Comparison of ENCODE assay signal across 25 cellular contexts in genomic region chr4:24896056-24896455, GRCh38. TPM values are rescaled to one million over a fixed set of nuclear protein-coding genes. Genes with fewer than 3 reads are reported as not detected.
"Had no signal": no experiment of that assay in that cellular context is flagged by ENCODE, and none has a peak within 500 bp of the region (broad histone marks: within the 10 kb centered on the region; RNA-seq: fewer than 3 reads in every experiment).

No MANE protein-coding gene starts in this region.

- H3K36me3 Mint-ChIP-seq: activated CD8-positive, alpha-beta memory T cell treated with anti-CD3 and anti-CD28 coated beads, Interleukin-2, amount 10 ng/mL, durations not matched to agents 7 days and 5 days; activated naive CD4-positive, alpha-beta T cell treated with anti-CD3 and anti-CD28 coated beads, Interleukin-2, amount 50 U/mL, for 72 hours; stimulated activated effector memory CD8-positive, alpha-beta T cell treated with anti-CD3 and anti-CD28 coated beads, Interleukin-12 subunit alpha, Interleukin-12 subunit beta, amount 100 ng/mL, for 72 hours had no signal

- H3K4me1 Mint-ChIP-seq: activated CD4-positive, alpha-beta T cell treated with anti-CD3 and anti-CD28 coated beads for 36 hours; activated CD8-positive, alpha-beta memory T cell treated with anti-CD3 and anti-CD28 coated beads, Interleukin-2, amount 10 ng/mL, durations not matched to agents 7 days and 5 days; central memory CD8-positive, alpha-beta T cell; nephron; stimulated activated effector memory CD8-positive, alpha-beta T cell treated with anti-CD3 and anti-CD28 coated beads, Interleukin-12 subunit alpha, Interleukin-12 subunit beta, amount 100 ng/mL, for 72 hours had no signal

- H3K27me3 Mint-ChIP-seq: activated CD8-positive, alpha-beta memory T cell treated with anti-CD3 and anti-CD28 coated beads, Interleukin-2, amount 10 ng/mL, durations not matched to agents 7 days and 5 days; central memory CD8-positive, alpha-beta T cell; stimulated activated naive CD8-positive, alpha-beta T cell treated with anti-CD3 and anti-CD28 coated beads, Interleukin-15, Interleukin-2, amounts not matched to agents 100 ng/mL and 50 ng/mL, for 24 hours had no signal

- H3K27me3 ChIP-seq: gastrocnemius medialis, hepatocyte, neutrophil, right lobe of liver, upper lobe of right lung had no signal

- H3K9me3 ChIP-seq: gastrocnemius medialis, neutrophil, right lobe of liver, upper lobe of right lung had no signal

- H3K36me3 ChIP-seq: gastrocnemius medialis, neutrophil, right lobe of liver had no signal

- ATAC-seq: activated CD4-positive, alpha-beta T cell treated with anti-CD3 and anti-CD28 coated beads for 36 hours; activated CD8-positive, alpha-beta memory T cell treated with anti-CD3 and anti-CD28 coated beads, Interleukin-2, amount 10 ng/mL, durations not matched to agents 7 days and 5 days; activated CD8-positive, alpha-beta T cell treated with anti-CD3 and anti-CD28 coated beads, Interleukin-2, amount 10 ng/mL, durations not matched to agents 7 days and 5 days; activated naive CD4-positive, alpha-beta T cell treated with anti-CD3 and anti-CD28 coated beads, Interleukin-2, amount 50 U/mL, for 72 hours; gastrocnemius medialis; left ventricle myocardium superior; right lobe of liver; stimulated activated effector memory CD8-positive, alpha-beta T cell treated with anti-CD3 and anti-CD28 coated beads, Interleukin-12 subunit alpha, Interleukin-12 subunit beta, amount 100 ng/mL, for 72 hours; upper lobe of right lung had no signal

- H3K4me3 ChIP-seq: gastrocnemius medialis, hepatocyte, right lobe of liver, upper lobe of right lung had no signal

- H3K27ac Mint-ChIP-seq: activated CD4-positive, alpha-beta T cell treated with anti-CD3 and anti-CD28 coated beads for 36 hours; activated CD8-positive, alpha-beta memory T cell treated with anti-CD3 and anti-CD28 coated beads, Interleukin-2, amount 10 ng/mL, durations not matched to agents 7 days and 5 days; activated CD8-positive, alpha-beta T cell treated with anti-CD3 and anti-CD28 coated beads, Interleukin-2, amount 10 ng/mL, durations not matched to agents 7 days and 5 days; activated naive CD4-positive, alpha-beta T cell treated with anti-CD3 and anti-CD28 coated beads, Interleukin-2, amount 50 U/mL, for 72 hours; activated T-helper 2 cell treated with anti-CD3 and anti-CD28 coated beads, Interferon-gamma antibody, Interleukin-2, Interleukin-4, amounts not matched to agents 10 μg/mL and 5 μg/mL and 100 μg/mL, durations not matched to agents 14 hours and 24 hours and 36 hours; nephron; stimulated activated effector memory CD8-positive, alpha-beta T cell treated with anti-CD3 and anti-CD28 coated beads, Interleukin-12 subunit alpha, Interleukin-12 subunit beta, amount 100 ng/mL, for 72 hours; stimulated activated naive CD8-positive, alpha-beta T cell treated with anti-CD3 and anti-CD28 coated beads, Interleukin-15, Interleukin-2, amounts not matched to agents 100 ng/mL and 50 ng/mL, for 24 hours had no signal

- DNase-seq: activated CD4-positive, alpha-beta T cell treated with anti-CD3 and anti-CD28 coated beads for 36 hours; activated CD4-positive, CD25-positive, alpha-beta regulatory T cell; activated CD8-positive, alpha-beta memory T cell treated with anti-CD3 and anti-CD28 coated beads, Interleukin-2, amount 10 ng/mL, durations not matched to agents 7 days and 5 days; activated CD8-positive, alpha-beta T cell treated with anti-CD3 and anti-CD28 coated beads, Interleukin-2, amount 10 ng/mL, durations not matched to agents 7 days and 5 days; activated T-cell treated with anti-CD3 and anti-CD28 coated beads, Interleukin-2, amount 50 U/mL, for 48 hours; effector CD8-positive, alpha-beta T cell; erythroblast; gastrocnemius medialis; islet precursor cell; left ventricle myocardium superior; right lobe of liver; stimulated activated CD4-positive, alpha-beta T cell treated with anti-CD3 and anti-CD28 coated beads, Interleukin-12 subunit alpha, Interleukin-12 subunit beta, amount 100 ng/mL, for 4 hours; stimulated activated CD4-positive, alpha-beta T cell treated with anti-CD3 and anti-CD28 coated beads, Interleukin-4, amount 100 ng/mL, for 1 hour; upper lobe of right lung had no signal

- H3K4me2 ChIP-seq: hepatocyte had no signal

- H3K9me3 Mint-ChIP-seq: activated naive CD4-positive, alpha-beta T cell treated with anti-CD3 and anti-CD28 coated beads, Interleukin-2, amount 50 U/mL, for 72 hours; activated T-helper 2 cell treated with anti-CD3 and anti-CD28 coated beads, Interferon-gamma antibody, Interleukin-2, Interleukin-4, amounts not matched to agents 10 μg/mL and 5 μg/mL and 100 μg/mL, durations not matched to agents 14 hours and 24 hours and 36 hours; central memory CD8-positive, alpha-beta T cell; nephron; stimulated activated effector memory CD8-positive, alpha-beta T cell treated with anti-CD3 and anti-CD28 coated beads, Interleukin-12 subunit alpha, Interleukin-12 subunit beta, amount 100 ng/mL, for 72 hours; stimulated activated naive CD8-positive, alpha-beta T cell treated with anti-CD3 and anti-CD28 coated beads, Interleukin-15, Interleukin-2, amounts not matched to agents 100 ng/mL and 50 ng/mL, for 24 hours had no signal

- H2AFZ ChIP-seq: hepatocyte had no signal

- H3K4me1 ChIP-seq: gastrocnemius medialis, right lobe of liver, upper lobe of right lung had no signal

- H3K27ac ChIP-seq: gastrocnemius medialis, hepatocyte, neutrophil, right lobe of liver, upper lobe of right lung had no signal

- FAIRE-seq: bronchial epithelial cell, colon had no signal

- H3K4me3 Mint-ChIP-seq: activated CD4-positive, alpha-beta T cell treated with anti-CD3 and anti-CD28 coated beads for 36 hours; activated CD8-positive, alpha-beta memory T cell treated with anti-CD3 and anti-CD28 coated beads, Interleukin-2, amount 10 ng/mL, durations not matched to agents 7 days and 5 days; activated CD8-positive, alpha-beta T cell treated with anti-CD3 and anti-CD28 coated beads, Interleukin-2, amount 10 ng/mL, durations not matched to agents 7 days and 5 days; central memory CD8-positive, alpha-beta T cell; nephron; stimulated activated effector memory CD8-positive, alpha-beta T cell treated with anti-CD3 and anti-CD28 coated beads, Interleukin-12 subunit alpha, Interleukin-12 subunit beta, amount 100 ng/mL, for 72 hours; stimulated activated naive CD8-positive, alpha-beta T cell treated with anti-CD3 and anti-CD28 coated beads, Interleukin-15, Interleukin-2, amounts not matched to agents 100 ng/mL and 50 ng/mL, for 24 hours had no signal

- H3K79me2 ChIP-seq: hepatocyte had no signal

RNA-seq across cellular contexts. Expression of gene CCDC149, which starts 16.8 kb away (rescaled TPM):
- total RNA-seq: activated CD8-positive, alpha-beta memory T cell treated with anti-CD3 and anti-CD28 coated beads, Interleukin-2, amount 10 ng/mL, durations not matched to agents 7 days and 5 days; activated CD8-positive, alpha-beta T cell treated with anti-CD3 and anti-CD28 coated beads, Interleukin-2, amount 10 ng/mL, durations not matched to agents 7 days and 5 days; activated T-helper 2 cell treated with anti-CD3 and anti-CD28 coated beads, Interferon-gamma antibody, Interleukin-2, Interleukin-4, amounts not matched to agents 10 μg/mL and 5 μg/mL and 100 μg/mL, durations not matched to agents 14 hours and 24 hours and 36 hours; T-helper 1 cell treated with Interleukin-12 subunit alpha and Interleukin-12 subunit beta and Interleukin-4 antibody, amounts not matched to agents 30 ng/mL and 1 ng/mL, for 36 hours had no signal
